ENCODE assay signal across 36 cellular contexts in genomic region chr17:70936724-70937123, GRCh38.
"Had no signal": no experiment of that assay in that cellular context is flagged by ENCODE, and none has a peak within 500 bp of the region (broad histone marks: within the 10 kb centered on the region; RNA-seq: fewer than 3 reads in every experiment).

No MANE protein-coding gene starts in this region.

- H3K9ac ChIP-seq: KMS-11 had no signal

- H3K4me2 ChIP-seq: KMS-11 had no signal

- H3K9me3 ChIP-seq: MG63 had no signal

- H3K4me3 ChIP-seq: MG63 had no signal

- DNase-seq: Karpas-422, Kasumi-1, KG1, MG63, MM.1S, MV-4-11, NCI-H1048, NCI-H1092, NCI-H1092 treated with DMSO at 0.1 percent for 48 hours, NCI-H1105, NCI-H1105 treated with DMSO at 0.1 percent for 48 hours, NCI-H1417, NCI-H1417 treated with DMSO at 0.1 percent for 48 hours, NCI-H1436, NCI-H1436 treated with DMSO at 0.1 percent for 48 hours, NCI-H146, NCI-H1694, NCI-H1694 treated with DMSO at 0.1 percent for 48 hours, NCI-H187, NCI-H187 treated with DMSO at 0.1 percent for 48 hours, NCI-H1930, NCI-H2029, NCI-H2029 treated with DMSO at 0.1 percent for 48 hours, NCI-H2081, NCI-H2081 treated with DMSO at 0.1 percent for 48 hours, NCI-H2107, NCI-H2171, NCI-H2171 treated with DMSO at 0.1 percent for 48 hours, NCI-H2227 treated with DMSO at 0.1 percent for 48 hours, NCI-H226, NCI-H345, NCI-H446, NCI-H446 treated with DMSO at 0.1 percent for 48 hours, NCI-H510A, NCI-H524 had no signal

- H3K27me3 ChIP-seq: MG63 had no signal

- H3K36me3 ChIP-seq: MG63 had no signal

- H3K27ac ChIP-seq: KMS-11 had no signal
